Comparison of ENCODE assay signal across 8 cellular contexts in genomic region chr1:39269791-39270342, GRCh38.
DNase-seq lines count a peak whose midpoint lies in the region; TF ChIP-seq lines count a peak whose summit lies in the region.

No MANE protein-coding gene starts in this region.

- peak overlapping the region; percentile 43 for H3K4me3 ChIP-seq in GM23248
- peak overlapping the region; percentile 60 for H3K4me3 ChIP-seq in coronary artery
- no peak overlapping the region for H3K4me3 ChIP-seq in osteoblast (ENCODE audit: insufficient read depth, low read length)

- peaks cover 84% of the 10 kb centered on the region for H3K79me2 ChIP-seq in GM23248 (ENCODE audit: insufficient read depth)
- peaks cover 76% of the 10 kb centered on the region for H3K79me2 ChIP-seq in osteoblast (ENCODE audit: insufficient read depth, low read length)

- WGBS in GM23248 (ENCODE audit: low coverage in 1 of 2, low lambda C conversion rate in 2 of 2, missing lambda C conversion rate in 2 of 2), 2 experiments, result 73 to 76% methylated on average over 4 of the region's 4 CpGs

- DNase-seq in GM13976 (ENCODE audit: low spot score) (peak; percentile 69), GM23248 (peak; percentile 57), NCI-H2107 (lab: John Stamatoyannopoulos, UW) (peak; percentile 100), coronary artery (ENCODE audit: low spot score) (no peak), osteoblast (ENCODE audit: insufficient read length, low spot score, missing footprints) (no peak), HT-29 (ENCODE audit: low spot score) (no peak), foreskin melanocyte (no peak)
- no peak for DNase-seq in activated CD4-positive, alpha-beta T cell treated with anti-CD3 and anti-CD28 coated beads for 4 hours

- peak overlapping the region; percentile 39; the same call in 1 of the 2 replicates for H3K9ac ChIP-seq in GM23248

- H3K4me1 ChIP-seq in GM23248 (ENCODE audit: insufficient read depth) (peaks cover 22% of the 10 kb centered on the region), osteoblast (ENCODE audit: insufficient read depth, low read length) (peaks cover 36% of the 10 kb centered on the region)

- peak overlapping the region; percentile 81 for H3K27ac ChIP-seq in GM23248
- peak overlapping the region; percentile 58 to 82 for H3K27ac ChIP-seq in coronary artery
- H3K27ac ChIP-seq in osteoblast (ENCODE audit: low read depth, low read length), result peak overlapping the region; percentile 68

- TF ChIP-seq CTCF in GM13976 (IDR thresholded peaks at IDR 0.05; ENCODE audit: borderline replicate concordance, control extremely low read depth, extremely low read depth, insufficient read depth, missing control alignments) (no peak), coronary artery (IDR thresholded peaks at IDR 0.05) (no peak), osteoblast (IDR thresholded peaks at IDR 0.05; ENCODE audit: extremely low read depth, low read depth, low read length) (no peak)

- H2AFZ ChIP-seq in GM23248, result no peak overlapping the region
- no peak overlapping the region for H2AFZ ChIP-seq in osteoblast (ENCODE audit: low read length)

- H3K9me2 ChIP-seq in GM23248 (ENCODE audit: insufficient read depth), result no peaks in the 10 kb centered on the region

- in situ Hi-C loops in GM13976 (cut with MboI; ENCODE audit: low sequenced_read_pairs, unreplicated experiment), result loop anchor here (10.0 kb wide), 1 partner anchor 175 kb away; no protein-coding TSS in a partner anchor
- in situ Hi-C loops in GM23248 (cut with MboI), result loop anchor here (10.0 kb wide), 1 partner anchor 165 kb away; no protein-coding TSS in a partner anchor

- peak overlapping the region; percentile 33 for H3K4me2 ChIP-seq in GM23248 (ENCODE audit: unreplicated experiment)
- H3K4me2 ChIP-seq in osteoblast (ENCODE audit: insufficient read depth, low read length), result peak overlapping the region; percentile 86

- H3F3A ChIP-seq in GM23248 (ENCODE audit: insufficient read depth), result peaks cover 20% of the 10 kb centered on the region

- H3K27me3 ChIP-seq in GM23248 (replicated peaks; ENCODE audit: insufficient read depth) (no peaks in the 10 kb centered on the region), osteoblast (ENCODE audit: insufficient read depth, low read length) (no peaks in the 10 kb centered on the region)

- H4K20me1 ChIP-seq in GM23248 (ENCODE audit: insufficient read depth) (no peaks in the 10 kb centered on the region), osteoblast (ENCODE audit: insufficient read depth, low read length) (peaks cover 37% of the 10 kb centered on the region)

- H3K36me3 ChIP-seq in GM23248 (ENCODE audit: low read depth) (no peaks in the 10 kb centered on the region; the same call in 1 of the 2 replicates), osteoblast (ENCODE audit: insufficient read depth, low read length) (peaks cover 4% of the 10 kb centered on the region)

- H3K9me3 ChIP-seq in GM23248 (ENCODE audit: low read depth), result no peaks in the 10 kb centered on the region
- no peaks in the 10 kb centered on the region for H3K9me3 ChIP-seq in osteoblast (ENCODE audit: low read depth, low read length)

Comparison
In these comparisons a context has a peak if more than half of its experiments do, and no peak if none do; other contexts are left out.
1. DNase-seq: peak in GM13976 (single experiment), GM23248 (single experiment) and NCI-H2107 (single experiment); none in coronary artery (single experiment), osteoblast (single experiment), HT-29 (single experiment), activated CD4-positive, alpha-beta T cell treated with anti-CD3 and anti-CD28 coated beads for 4 hours (0 of 2) and foreskin melanocyte (single experiment).
2. Peak in every context shown above with its lines, with median percentiles within 50 percentile points of each other: H3K27ac ChIP-seq.